In genomic region chr10:84279876-84280475, GRCh38 we compare ENCODE assay signal across 16 cellular contexts. TPM values are rescaled to one million over a fixed set of nuclear protein-coding genes. Genes with fewer than 3 reads are reported as not detected.
"Had no signal": no experiment of that assay in that cellular context is flagged by ENCODE, and none has a peak within 500 bp of the region (broad histone marks: within the 10 kb centered on the region; RNA-seq: fewer than 3 reads in every experiment).

No MANE protein-coding gene starts in this region.

RNA-seq across cellular contexts. Expression of gene RGR, which starts 35.1 kb away (rescaled TPM):
- total RNA-seq: activated B cell treated with CpG ODN at 0.5 μM for 24 hours; activated CD4-positive, alpha-beta T cell treated with anti-CD3 and anti-CD28 coated beads, Interleukin-2, amount 10 ng/mL, durations not matched to agents 7 days and 5 days; activated naive CD4-positive, alpha-beta T cell treated with anti-CD3 and anti-CD28 coated beads for 36 hours; activated T-helper 17 cell treated with anti-CD3 and anti-CD28 coated beads, Interleukin-2, amount 50 U/mL, for 72 hours; astrocyte; cardiac septum; colonic mucosa; fibroblast of lung; kidney; uterus had no signal
- polyA plus RNA-seq: fibroblast of lung, neural cell had no signal

RNA-seq across cellular contexts. Expression of gene LRIT1, which starts 38.6 kb away (rescaled TPM):
- total RNA-seq: activated B cell treated with CpG ODN at 0.5 μM for 24 hours; activated CD4-positive, alpha-beta T cell treated with anti-CD3 and anti-CD28 coated beads, Interleukin-2, amount 10 ng/mL, durations not matched to agents 7 days and 5 days; activated naive CD4-positive, alpha-beta T cell treated with anti-CD3 and anti-CD28 coated beads for 36 hours; activated T-helper 17 cell treated with anti-CD3 and anti-CD28 coated beads, Interleukin-2, amount 50 U/mL, for 72 hours; astrocyte; cardiac septum; colonic mucosa; fibroblast of lung; gastrocnemius medialis; kidney; left ventricle myocardium inferior; skeletal muscle tissue; thyroid gland; uterus had no signal
- polyA plus RNA-seq: fibroblast of lung, heart right ventricle, neural cell had no signal

RNA-seq across cellular contexts. Expression of gene LRIT2, which starts 54.6 kb away (rescaled TPM):
- total RNA-seq: activated B cell treated with CpG ODN at 0.5 μM for 24 hours; activated CD4-positive, alpha-beta T cell treated with anti-CD3 and anti-CD28 coated beads, Interleukin-2, amount 10 ng/mL, durations not matched to agents 7 days and 5 days; activated naive CD4-positive, alpha-beta T cell treated with anti-CD3 and anti-CD28 coated beads for 36 hours; activated T-helper 17 cell treated with anti-CD3 and anti-CD28 coated beads, Interleukin-2, amount 50 U/mL, for 72 hours; astrocyte; cardiac septum; colonic mucosa; fibroblast of lung; gastrocnemius medialis; heart right ventricle; kidney; left ventricle myocardium inferior; skeletal muscle tissue; thyroid gland; uterus had no signal
- polyA plus RNA-seq: fibroblast of lung, heart right ventricle, neural cell had no signal
